Comparison of ENCODE assay signal across 8 cellular contexts in genomic region chr3:194344012-194344411, GRCh38. TPM values are rescaled to one million over a fixed set of nuclear protein-coding genes. Genes with fewer than 3 reads are reported as not detected.
A peak's percentile ranks its signal among the peaks of the same experiment; 100 is the strongest.
DNase-seq lines count a peak whose midpoint lies in the region; ATAC-seq and TF ChIP-seq lines count a peak whose summit lies in the region.

No MANE protein-coding gene starts in this region.

- H3K9ac ChIP-seq in liver (ENCODE audit: low read depth in 1 of 2, low read length in 2 of 2): no peak overlapping the region

- WGBS in liver: 50% methylated on average over 9 of the region's 9 CpGs

- TF ChIP-seq RAD21 in liver (IDR thresholded peaks at IDR 0.05): peak; percentile 69 to 75

- ATAC-seq in GM18511 (IDR thresholded peaks at IDR 0.05; ENCODE audit: unreplicated experiment) (peak; percentile 54), HG03095 (IDR thresholded peaks at IDR 0.05; ENCODE audit: unreplicated experiment) (no peak)

- TF ChIP-seq CTCF in AG09309 (IDR thresholded peaks at IDR 0.05; ENCODE audit: control insufficient read depth, insufficient read depth, low read depth, low read length, missing control alignments) (peak; percentile 92), liver (IDR thresholded peaks at IDR 0.05; ENCODE audit: low read depth, low read length, missing input control) (peak; percentile 78)

- peaks cover 8 to 27% (median 21%) of the 10 kb centered on the region in 4 donors for H3K36me3 ChIP-seq in liver (ENCODE audit: control insufficient read depth in 4 of 4, insufficient read depth in 3 of 4, low read depth in 1 of 4, low read length in 3 of 4)

- DNase-seq in AG09309 (ENCODE audit: low read depth) (no peak), NCI-H146 (lab: John Stamatoyannopoulos, UW) (peak; percentile 78)
- peak; percentile 81 for DNase-seq in activated CD4-positive, CD25-positive, alpha-beta regulatory T cell treated with anti-CD3 and anti-CD28 coated beads, Interleukin-2, amount 50 U/mL, for 72 hours
- peak; percentile 43 for DNase-seq in central memory CD4-positive, alpha-beta T cell
- DNase-seq in stimulated activated CD4-positive, alpha-beta T cell treated with anti-CD3 and anti-CD28 coated beads, TNF-alpha, amount 100 ng/mL, for 4 hours (ENCODE audit: low read depth in 3 of 3): peak; percentile 38 to 52 (median 44)

- no peak overlapping the region for H3K27ac ChIP-seq in liver (ENCODE audit: low read depth in 1 of 2, low read length in 2 of 2)

- H3K4me3 ChIP-seq in AG09309 (ENCODE audit: control insufficient read depth, low read depth, low read length) (no peak overlapping the region), liver (ENCODE audit: low read depth in 1 of 3, low read length in 3 of 3) (no peak overlapping the region)

- H3K4me1 ChIP-seq in liver (ENCODE audit: control insufficient read depth in 4 of 4, insufficient read depth in 4 of 4, low read length in 3 of 4): peaks cover 0 to 6% (median 2%) of the 10 kb centered on the region in 4 donors

- H3K9me3 ChIP-seq in liver (ENCODE audit: control insufficient read depth in 4 of 4, low read length in 3 of 4): no peaks in the 10 kb centered on the region

- no peaks in the 10 kb centered on the region for H3K27me3 ChIP-seq in liver (ENCODE audit: control insufficient read depth in 4 of 4, insufficient read depth in 4 of 4, low read length in 3 of 4)

TF ChIP-seq in liver, 16 proteins besides CTCF, POLR2A, EP300 and RAD21:
- no peak for TF ChIP-seq GABPA (IDR thresholded peaks at IDR 0.05 in 1 of 2, conservative IDR thresholded peaks at IDR 0.05 in 1 of 2)
- TF ChIP-seq JUND (IDR thresholded peaks at IDR 0.05): no peak
- no peak for TF ChIP-seq HNF4A (conservative IDR thresholded peaks at IDR 0.05)
- TF ChIP-seq REST (IDR thresholded peaks at IDR 0.05): no peak
- TF ChIP-seq FOXA2 (IDR thresholded peaks at IDR 0.05): no peak
- TF ChIP-seq EGR1 (IDR thresholded peaks at IDR 0.05; ENCODE audit: low read depth in 2 of 2): no peak
- no peak for TF ChIP-seq NR2F2 (IDR thresholded peaks at IDR 0.05)
- no peak for TF ChIP-seq MAX (IDR thresholded peaks at IDR 0.05)
TF ChIP-seq in liver: peak in this region for 0.

RNA-seq across cellular contexts. Expression of gene CPN2, which starts 7.1 kb away (rescaled TPM):
- total RNA-seq in liver: 10 to 100 TPM; 20.4 to 87.9 TPM
- polyA plus RNA-seq in liver: 100 to 1,000 TPM; 169 to 196 TPM

RNA-seq across cellular contexts. Expression of gene LRRC15, which starts 25.5 kb away (rescaled TPM):
- total RNA-seq in liver: under 1 TPM in 1 of 2 donors, not detected in 1; 0.08 TPM
- under 1 TPM; 0.03 to 0.05 TPM for polyA plus RNA-seq in liver

RNA-seq across cellular contexts. Expression of gene GP5, which starts 55.1 kb away (rescaled TPM):
- total RNA-seq in liver: 1 to 10 TPM in 1 of 2 donors, under 1 TPM in 1; 0.17 to 3.3 TPM
- under 1 TPM; 0.03 to 0.15 TPM for polyA plus RNA-seq in liver
